In the genomic region with DNA sequence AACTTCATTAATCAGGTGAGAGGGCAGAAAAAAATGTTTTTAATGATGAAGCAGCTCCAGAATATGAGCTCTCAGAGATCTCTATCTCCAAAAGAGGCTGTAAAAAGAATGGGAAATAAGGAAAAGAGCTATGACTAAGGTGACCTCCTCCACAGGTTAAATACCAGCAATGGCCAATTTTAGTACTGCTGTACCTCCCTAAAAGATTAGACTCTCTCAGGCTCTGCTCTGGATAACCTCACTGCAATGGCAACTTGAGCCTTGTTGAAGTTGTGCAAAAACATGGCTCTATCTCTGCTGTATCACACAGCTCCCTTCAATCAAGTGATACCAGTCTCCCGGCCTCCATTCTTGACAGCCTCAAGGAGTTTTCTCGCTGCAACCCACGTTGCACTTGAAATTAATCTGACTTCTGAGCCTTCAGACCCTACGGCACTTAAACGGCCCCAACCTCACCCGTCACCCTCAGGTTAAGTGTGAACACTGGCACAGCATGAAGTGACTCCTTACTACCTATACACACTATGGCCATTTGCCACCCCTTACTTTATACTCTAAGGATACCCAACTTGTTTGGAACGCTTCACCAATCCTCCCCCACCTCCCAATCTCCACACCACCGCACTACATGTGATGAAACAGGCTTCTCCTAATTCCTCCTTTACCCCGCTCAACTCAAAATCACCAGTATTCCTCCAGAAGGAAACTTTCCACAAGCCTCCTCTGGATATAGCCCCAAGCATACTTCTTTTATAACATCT, we compare ENCODE assay signal across 15 cellular contexts. TPM values are rescaled to one million over a fixed set of nuclear protein-coding genes. Genes with fewer than 3 reads are reported as not detected.
DNase-seq lines count a peak whose midpoint lies in the region; ATAC-seq and TF ChIP-seq lines count a peak whose summit lies in the region.
"Had no signal": no experiment of that assay in that cellular context is flagged by ENCODE, and none has a peak within 500 bp of the region (broad histone marks: within the 10 kb centered on the region; RNA-seq: fewer than 3 reads in every experiment).

No MANE protein-coding gene starts in this region.

- H3K27me3 Mint-ChIP-seq in activated CD4-positive, alpha-beta T cell treated with anti-CD3 and anti-CD28 coated beads for 36 hours, result no peaks in the 10 kb centered on the region
- H3K27me3 Mint-ChIP-seq in nephron (ENCODE audit: low read depth), result no peaks in the 10 kb centered on the region

- H3K36me3 Mint-ChIP-seq in activated CD4-positive, alpha-beta T cell treated with anti-CD3 and anti-CD28 coated beads for 36 hours (ENCODE audit: low read depth), result peaks cover 59% of the 10 kb centered on the region
- H3K36me3 Mint-ChIP-seq in nephron (ENCODE audit: low read depth), result peaks cover 40% of the 10 kb centered on the region

- no peak overlapping the region for H3K4me3 Mint-ChIP-seq in activated CD4-positive, alpha-beta T cell treated with anti-CD3 and anti-CD28 coated beads for 36 hours
- peak overlapping the region in 1 of 3 experiments; percentile 3 for H3K4me3 Mint-ChIP-seq in nephron

- CTCF ChIA-PET in activated CD4-positive, alpha-beta T cell treated with anti-CD3 and anti-CD28 coated beads for 36 hours (lab: Charles Lee), result interaction anchor here (0.6 kb wide), 1 partner anchor 32 kb away, joined by 5 read pairs; no protein-coding TSS in a partner anchor

- no peak for ATAC-seq in activated CD4-positive, alpha-beta T cell treated with anti-CD3 and anti-CD28 coated beads for 36 hours
- ATAC-seq in GM19328 (IDR thresholded peaks at IDR 0.05; ENCODE audit: unreplicated experiment), result no peak

- H3K9me3 Mint-ChIP-seq in activated CD4-positive, alpha-beta T cell treated with anti-CD3 and anti-CD28 coated beads for 36 hours (ENCODE audit: low read depth), result no peaks in the 10 kb centered on the region
- peaks cover 2% of the 10 kb centered on the region for H3K9me3 Mint-ChIP-seq in nephron

- in situ Hi-C loops in GM13976 (cut with MboI; ENCODE audit: low sequenced_read_pairs, unreplicated experiment), result no loop called here

- POLR2A ChIA-PET in activated CD4-positive, alpha-beta T cell treated with anti-CD3 and anti-CD28 coated beads for 36 hours (lab: Charles Lee), result no interaction called here

- DNase-seq in activated CD4-positive, alpha-beta T cell treated with anti-CD3 and anti-CD28 coated beads for 36 hours, result no peak
- no peak for DNase-seq in activated CD4-positive, alpha-beta T cell treated with anti-CD3 and anti-CD28 coated beads, Interleukin-2, amount 50 U/mL, for 4 hours
- DNase-seq in M059J (ENCODE audit: low read depth), result peak; percentile 84
- DNase-seq in dermis blood vessel endothelial cell, result peak; percentile 19
- DNase-seq in GM13976 (ENCODE audit: low spot score), result no peak
- no peak for DNase-seq in germinal center (ENCODE audit: low spot score)
- DNase-seq: activated CD4-positive, alpha-beta T cell treated with anti-CD3 and anti-CD28 coated beads for 1 hour; adrenal gland; NCI-H1694; NCI-H510A; OCI-M1; stimulated activated CD4-positive, alpha-beta T cell treated with anti-CD3 and anti-CD28 coated beads, Interleukin-2, amount 100 ng/mL, for 24 hours; testis had no signal

- peak overlapping the region; percentile 11 for H3K27ac Mint-ChIP-seq in activated CD4-positive, alpha-beta T cell treated with anti-CD3 and anti-CD28 coated beads for 36 hours
- H3K27ac Mint-ChIP-seq in nephron, result peak overlapping the region; percentile 2 to 82 (median 23)

- H3K4me1 Mint-ChIP-seq in activated CD4-positive, alpha-beta T cell treated with anti-CD3 and anti-CD28 coated beads for 36 hours, result peaks cover 72% of the 10 kb centered on the region
- H3K4me1 Mint-ChIP-seq in nephron, result peaks cover 35% of the 10 kb centered on the region

- TF ChIP-seq CTCF in nephron (IDR thresholded peaks at IDR 0.05; ENCODE audit: unreplicated experiment in 3 of 3), result no peak
- no peak for TF ChIP-seq CTCF in GM13976 (IDR thresholded peaks at IDR 0.05; ENCODE audit: borderline replicate concordance, control extremely low read depth, extremely low read depth, insufficient read depth, missing control alignments)

- intact Hi-C loops in activated CD4-positive, alpha-beta T cell treated with anti-CD3 and anti-CD28 coated beads for 36 hours (cut with DNase I, micrococcal nuclease), result loop anchor here in 1 of 2 experiments (5.0 kb wide), 1 partner anchor 33 kb away; no protein-coding TSS in a partner anchor

RNA-seq across cellular contexts. Expression of gene SMAD2, which starts 36.3 kb away (rescaled TPM):
- total RNA-seq in activated CD4-positive, alpha-beta T cell treated with anti-CD3 and anti-CD28 coated beads for 36 hours, result 100 to 1,000 TPM; 169 to 178 TPM
- total RNA-seq in M059J (2014; rRNA removed; shearing (Covaris generic)), result 124 and 171 TPM in 2 replicates
- total RNA-seq in dermis blood vessel endothelial cell, result 118 and 171 TPM in 2 replicates

Comparison
In these comparisons a context has a peak if more than half of its experiments do, and no peak if none do; other contexts are left out.
1. DNase-seq: peak in M059J (single experiment) and dermis blood vessel endothelial cell (single experiment); none in activated CD4-positive, alpha-beta T cell treated with anti-CD3 and anti-CD28 coated beads for 36 hours (single experiment), activated CD4-positive, alpha-beta T cell treated with anti-CD3 and anti-CD28 coated beads, Interleukin-2, amount 50 U/mL, for 4 hours (0 of 2), GM13976 (single experiment) and germinal center (single experiment).